In genomic region chr11:119729581-119730346, GRCh38 we compare ENCODE assay signal across 8 cellular contexts. TPM values are rescaled to one million over a fixed set of nuclear protein-coding genes. Genes with fewer than 3 reads are reported as not detected.
DNase-seq lines count a peak whose midpoint lies in the region; ATAC-seq and TF ChIP-seq lines count a peak whose summit lies in the region.

No MANE protein-coding gene starts in this region.

- peak overlapping the region; percentile 67 for H3K4me3 ChIP-seq in AG10803 (ENCODE audit: low read length)

- no peak; the same call in 1 of the 2 replicates for TF ChIP-seq CTCF in AG10803 (conservative IDR thresholded peaks at IDR 0.05; ENCODE audit: low read length)
- peak; percentile 69 for TF ChIP-seq CTCF in activated CD8-positive, alpha-beta T cell treated with anti-CD3 and anti-CD28 coated beads for 36 hours (IDR thresholded peaks at IDR 0.05)

- intact Hi-C loops in activated CD8-positive, alpha-beta T cell treated with anti-CD3 and anti-CD28 coated beads for 36 hours (cut with micrococcal nuclease) = loop anchor here (5.0 kb wide), 1 partner anchor 42 kb away; no protein-coding TSS in a partner anchor

- CTCF ChIA-PET in activated CD8-positive, alpha-beta T cell treated with anti-CD3 and anti-CD28 coated beads for 36 hours (lab: Charles Lee) = interaction anchor here (0.6 to 1.9 kb wide), 39 partner anchors 9 to 570 kb away, joined by 3 to 38 read pairs (median 4); no protein-coding TSS in a partner anchor

- POLR2A ChIA-PET in activated CD8-positive, alpha-beta T cell treated with anti-CD3 and anti-CD28 coated beads for 36 hours (lab: Charles Lee) = interaction anchor here (0.5 to 1.4 kb wide), 6 partner anchors 11 to 1879 kb away, joined by 3 to 4 read pairs (median 3); no protein-coding TSS in a partner anchor

- DNase-seq in AG10803 (ENCODE audit: low read depth) (peak; percentile 63), glomerular visceral epithelial cell (ENCODE audit: extremely low spot score) (peak; percentile 8), occipital lobe (lab: John Stamatoyannopoulos, UW) (peak; percentile 45), DMS 273 treated with DMSO at 0.1 percent for 48 hours (lab: John Stamatoyannopoulos, UW) (no peak), NCI-H187 treated with DMSO at 0.1 percent for 48 hours (lab: John Stamatoyannopoulos, UW) (no peak)
- DNase-seq in activated CD8-positive, alpha-beta T cell treated with anti-CD3 and anti-CD28 coated beads for 36 hours = peak; percentile 8

- H3K27ac Mint-ChIP-seq in activated CD8-positive, alpha-beta T cell treated with anti-CD3 and anti-CD28 coated beads for 36 hours = no peak overlapping the region

- peak overlapping the region; percentile 56 for H3K4me3 Mint-ChIP-seq in activated CD8-positive, alpha-beta T cell treated with anti-CD3 and anti-CD28 coated beads for 36 hours

- peaks cover 26% of the 10 kb centered on the region for H3K27me3 Mint-ChIP-seq in activated CD8-positive, alpha-beta T cell treated with anti-CD3 and anti-CD28 coated beads for 36 hours

- H3K36me3 Mint-ChIP-seq in activated CD8-positive, alpha-beta T cell treated with anti-CD3 and anti-CD28 coated beads for 36 hours (ENCODE audit: low read depth) = no peaks in the 10 kb centered on the region

- H3K4me1 Mint-ChIP-seq in activated CD8-positive, alpha-beta T cell treated with anti-CD3 and anti-CD28 coated beads for 36 hours (ENCODE audit: low read depth) = peaks cover 8% of the 10 kb centered on the region

- ATAC-seq in GM18870 (IDR thresholded peaks at IDR 0.05; ENCODE audit: unreplicated experiment) (peak; percentile 26), HG03469 (IDR thresholded peaks at IDR 0.05; ENCODE audit: unreplicated experiment) (peak; percentile 3)
- peak; percentile 19 for ATAC-seq in activated CD8-positive, alpha-beta T cell treated with anti-CD3 and anti-CD28 coated beads for 36 hours

- no peaks in the 10 kb centered on the region for H3K9me3 Mint-ChIP-seq in activated CD8-positive, alpha-beta T cell treated with anti-CD3 and anti-CD28 coated beads for 36 hours

RNA-seq across cellular contexts. Expression of gene NECTIN1, which starts 0.8 kb away (rescaled TPM):
- total RNA-seq in activated CD8-positive, alpha-beta T cell treated with anti-CD3 and anti-CD28 coated beads for 36 hours = 1 to 10 TPM; 2.6 to 3.8 TPM
- 17.5 TPM for total RNA-seq in occipital lobe

Comparison
In these comparisons a context has a peak if more than half of its experiments do, and no peak if none do; other contexts are left out.
1. DNase-seq: peak in AG10803 (single experiment), activated CD8-positive, alpha-beta T cell treated with anti-CD3 and anti-CD28 coated beads for 36 hours (single experiment), glomerular visceral epithelial cell (single experiment) and occipital lobe (single experiment); none in DMS 273 treated with DMSO at 0.1 percent for 48 hours (single experiment) and NCI-H187 treated with DMSO at 0.1 percent for 48 hours (single experiment).
2. Peak in every context shown above with its lines, with median percentiles within 50 percentile points of each other: ATAC-seq.